ENCODE assay signal across 17 cellular contexts in genomic region chr7:155378580-155378934, GRCh38.
"Had no signal": no experiment of that assay in that cellular context is flagged by ENCODE, and none has a peak within 500 bp of the region (broad histone marks: within the 10 kb centered on the region; RNA-seq: fewer than 3 reads in every experiment).

No MANE protein-coding gene starts in this region.

- H3K4me1 ChIP-seq: foreskin keratinocyte had no signal

- H3K36me3 ChIP-seq: esophagus muscularis mucosa, spleen, transverse colon had no signal

- H3K9me3 ChIP-seq: esophagus muscularis mucosa, spleen, transverse colon had no signal

- H3K27ac ChIP-seq: esophagus muscularis mucosa, foreskin keratinocyte, spleen, transverse colon had no signal

- DNase-seq: activated CD4-positive, alpha-beta T cell treated with anti-CD3 and anti-CD28 coated beads for 4 hours; activated CD4-positive, alpha-beta T cell treated with anti-CD3 and anti-CD28 coated beads, Interleukin-2, amount 50 U/mL, for 48 hours; activated CD8-positive, alpha-beta memory T cell treated with anti-CD3 and anti-CD28 coated beads for 24 hours; activated CD8-positive, alpha-beta memory T cell treated with anti-CD3 and anti-CD28 coated beads, Interleukin-2, amount 50 U/mL, for 4 hours; activated gamma-delta T cell treated with Interleukin-2 at 50 U/mL for 16 hours; activated naive CD4-positive, alpha-beta T cell treated with anti-CD3 and anti-CD28 coated beads, Interleukin-2, amount 50 U/mL, for 16 hours; activated T-cell treated with anti-CD3 and anti-CD28 coated beads, Interleukin-2, amount 50 U/mL, for 1 hour; amniotic stem cell; caudate nucleus; foreskin keratinocyte; midbrain; natural killer cell; stimulated activated naive CD4-positive, alpha-beta T cell treated with Interleukin-2 at 50 U/mL for 16 hours; T-helper 9 cell had no signal
